1 cellular context compared by ENCODE assay signal in the genomic region with DNA sequence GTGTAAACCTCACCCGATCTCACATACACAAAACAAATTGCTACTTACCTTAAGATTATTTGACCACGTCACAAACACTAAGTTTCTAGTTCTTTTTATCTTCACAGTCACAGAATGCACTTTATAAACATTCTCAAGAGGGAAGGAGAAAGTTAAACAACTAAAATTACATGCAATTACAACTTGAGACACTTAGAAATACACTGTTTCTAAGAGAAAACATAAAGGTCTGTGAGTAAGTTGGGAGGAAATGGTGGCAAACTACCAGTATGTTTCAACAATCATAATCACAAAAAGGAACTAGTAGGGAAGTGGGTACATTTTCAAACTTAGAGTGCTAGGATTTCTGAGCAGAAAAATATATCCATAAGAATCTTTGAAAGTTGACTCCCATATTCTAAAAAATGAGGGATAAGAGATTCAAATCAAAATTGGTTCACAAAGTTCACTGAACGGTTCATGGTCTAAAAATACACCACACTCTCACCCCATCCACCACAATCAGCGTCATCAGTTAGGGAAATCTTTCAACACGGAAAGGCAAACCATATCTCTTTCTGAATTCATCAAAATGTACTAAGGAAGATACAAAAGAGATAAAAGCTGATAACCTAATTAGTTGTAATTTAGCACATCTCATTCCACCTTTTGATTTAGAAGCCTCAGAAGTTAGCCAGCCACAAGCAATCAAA.
TF ChIP-seq lines count a peak whose summit lies in the region.

No MANE protein-coding gene starts in this region.

TF ChIP-seq in A549, 52 proteins besides CTCF, POLR2A, EP300 and RAD21:
- TF ChIP-seq BHLHE40 (IDR thresholded peaks at IDR 0.05; ENCODE audit: low read depth, low read length) (no peak), EHF (CRISPR knock-in tag; IDR thresholded peaks at IDR 0.05) (no peak), ZFP36 (IDR thresholded peaks at IDR 0.05; ENCODE audit: borderline replicate concordance, partially characterized antibody) (no peak), CHD4 (IDR thresholded peaks at IDR 0.05; ENCODE audit: borderline replicate concordance) (no peak), KDM5A (IDR thresholded peaks at IDR 0.05) (no peak), HOXB5 (CRISPR knock-in tag; IDR thresholded peaks at IDR 0.05) (no peak), HOXA7 (CRISPR knock-in tag; IDR thresholded peaks at IDR 0.05) (no peak), RARB (CRISPR knock-in tag; IDR thresholded peaks at IDR 0.05) (no peak), SMC3 (IDR thresholded peaks at IDR 0.05) (no peak), CEBPB (IDR thresholded peaks at IDR 0.05) (no peak), MYC (IDR thresholded peaks at IDR 0.05; ENCODE audit: borderline replicate concordance, low read length) (no peak), POLR2AphosphoS2 (conservative IDR thresholded peaks at IDR 0.05; ENCODE audit: low read length) (no peak)
- TF ChIP-seq, protein P1, sequence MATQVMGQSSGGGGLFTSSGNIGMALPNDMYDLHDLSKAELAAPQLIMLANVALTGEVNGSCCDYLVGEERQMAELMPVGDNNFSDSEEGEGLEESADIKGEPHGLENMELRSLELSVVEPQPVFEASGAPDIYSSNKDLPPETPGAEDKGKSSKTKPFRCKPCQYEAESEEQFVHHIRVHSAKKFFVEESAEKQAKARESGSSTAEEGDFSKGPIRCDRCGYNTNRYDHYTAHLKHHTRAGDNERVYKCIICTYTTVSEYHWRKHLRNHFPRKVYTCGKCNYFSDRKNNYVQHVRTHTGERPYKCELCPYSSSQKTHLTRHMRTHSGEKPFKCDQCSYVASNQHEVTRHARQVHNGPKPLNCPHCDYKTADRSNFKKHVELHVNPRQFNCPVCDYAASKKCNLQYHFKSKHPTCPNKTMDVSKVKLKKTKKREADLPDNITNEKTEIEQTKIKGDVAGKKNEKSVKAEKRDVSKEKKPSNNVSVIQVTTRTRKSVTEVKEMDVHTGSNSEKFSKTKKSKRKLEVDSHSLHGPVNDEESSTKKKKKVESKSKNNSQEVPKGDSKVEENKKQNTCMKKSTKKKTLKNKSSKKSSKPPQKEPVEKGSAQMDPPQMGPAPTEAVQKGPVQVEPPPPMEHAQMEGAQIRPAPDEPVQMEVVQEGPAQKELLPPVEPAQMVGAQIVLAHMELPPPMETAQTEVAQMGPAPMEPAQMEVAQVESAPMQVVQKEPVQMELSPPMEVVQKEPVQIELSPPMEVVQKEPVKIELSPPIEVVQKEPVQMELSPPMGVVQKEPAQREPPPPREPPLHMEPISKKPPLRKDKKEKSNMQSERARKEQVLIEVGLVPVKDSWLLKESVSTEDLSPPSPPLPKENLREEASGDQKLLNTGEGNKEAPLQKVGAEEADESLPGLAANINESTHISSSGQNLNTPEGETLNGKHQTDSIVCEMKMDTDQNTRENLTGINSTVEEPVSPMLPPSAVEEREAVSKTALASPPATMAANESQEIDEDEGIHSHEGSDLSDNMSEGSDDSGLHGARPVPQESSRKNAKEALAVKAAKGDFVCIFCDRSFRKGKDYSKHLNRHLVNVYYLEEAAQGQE (IDR thresholded peaks at IDR 0.05), result no peak
- TF ChIP-seq, protein P2, sequence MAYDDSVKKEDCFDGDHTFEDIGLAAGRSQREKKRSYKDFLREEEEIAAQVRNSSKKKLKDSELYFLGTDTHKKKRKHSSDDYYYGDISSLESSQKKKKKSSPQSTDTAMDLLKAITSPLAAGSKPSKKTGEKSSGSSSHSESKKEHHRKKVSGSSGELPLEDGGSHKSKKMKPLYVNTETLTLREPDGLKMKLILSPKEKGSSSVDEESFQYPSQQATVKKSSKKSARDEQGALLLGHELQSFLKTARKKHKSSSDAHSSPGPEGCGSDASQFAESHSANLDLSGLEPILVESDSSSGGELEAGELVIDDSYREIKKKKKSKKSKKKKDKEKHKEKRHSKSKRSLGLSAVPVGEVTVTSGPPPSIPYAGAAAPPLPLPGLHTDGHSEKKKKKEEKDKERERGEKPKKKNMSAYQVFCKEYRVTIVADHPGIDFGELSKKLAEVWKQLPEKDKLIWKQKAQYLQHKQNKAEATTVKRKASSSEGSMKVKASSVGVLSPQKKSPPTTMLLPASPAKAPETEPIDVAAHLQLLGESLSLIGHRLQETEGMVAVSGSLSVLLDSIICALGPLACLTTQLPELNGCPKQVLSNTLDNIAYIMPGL (CRISPR knock-in tag; IDR thresholded peaks at IDR 0.05; ENCODE audit: borderline replicate concordance), result no peak
- TF ChIP-seq, protein P3, sequence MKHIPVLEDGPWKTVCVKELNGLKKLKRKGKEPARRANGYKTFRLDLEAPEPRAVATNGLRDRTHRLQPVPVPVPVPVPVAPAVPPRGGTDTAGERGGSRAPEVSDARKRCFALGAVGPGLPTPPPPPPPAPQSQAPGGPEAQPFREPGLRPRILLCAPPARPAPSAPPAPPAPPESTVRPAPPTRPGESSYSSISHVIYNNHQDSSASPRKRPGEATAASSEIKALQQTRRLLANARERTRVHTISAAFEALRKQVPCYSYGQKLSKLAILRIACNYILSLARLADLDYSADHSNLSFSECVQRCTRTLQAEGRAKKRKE (CRISPR knock-in tag; IDR thresholded peaks at IDR 0.05; ENCODE audit: low read depth), result no peak
